1 cellular context compared by ENCODE assay signal in genomic region chr1:59204001-59204400, GRCh38.
TF ChIP-seq lines count a peak whose summit lies in the region.

No MANE protein-coding gene starts in this region.

TF ChIP-seq in HepG2, 621 proteins besides CTCF, POLR2A, EP300 and RAD21 (continued from another document and continues in another):
- TF ChIP-seq, protein P1, sequence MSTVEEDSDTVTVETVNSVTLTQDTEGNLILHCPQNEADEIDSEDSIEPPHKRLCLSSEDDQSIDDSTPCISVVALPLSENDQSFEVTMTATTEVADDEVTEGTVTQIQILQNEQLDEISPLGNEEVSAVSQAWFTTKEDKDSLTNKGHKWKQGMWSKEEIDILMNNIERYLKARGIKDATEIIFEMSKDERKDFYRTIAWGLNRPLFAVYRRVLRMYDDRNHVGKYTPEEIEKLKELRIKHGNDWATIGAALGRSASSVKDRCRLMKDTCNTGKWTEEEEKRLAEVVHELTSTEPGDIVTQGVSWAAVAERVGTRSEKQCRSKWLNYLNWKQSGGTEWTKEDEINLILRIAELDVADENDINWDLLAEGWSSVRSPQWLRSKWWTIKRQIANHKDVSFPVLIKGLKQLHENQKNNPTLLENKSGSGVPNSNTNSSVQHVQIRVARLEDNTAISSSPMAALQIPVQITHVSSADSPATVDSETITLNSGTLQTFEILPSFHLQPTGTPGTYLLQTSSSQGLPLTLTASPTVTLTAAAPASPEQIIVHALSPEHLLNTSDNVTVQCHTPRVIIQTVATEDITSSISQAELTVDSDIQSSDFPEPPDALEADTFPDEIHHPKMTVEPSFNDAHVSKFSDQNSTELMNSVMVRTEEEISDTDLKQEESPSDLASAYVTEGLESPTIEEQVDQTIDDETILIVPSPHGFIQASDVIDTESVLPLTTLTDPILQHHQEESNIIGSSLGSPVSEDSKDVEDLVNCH (CRISPR knock-in tag; IDR thresholded peaks at IDR 0.05), result no peak
- TF ChIP-seq, protein P2, sequence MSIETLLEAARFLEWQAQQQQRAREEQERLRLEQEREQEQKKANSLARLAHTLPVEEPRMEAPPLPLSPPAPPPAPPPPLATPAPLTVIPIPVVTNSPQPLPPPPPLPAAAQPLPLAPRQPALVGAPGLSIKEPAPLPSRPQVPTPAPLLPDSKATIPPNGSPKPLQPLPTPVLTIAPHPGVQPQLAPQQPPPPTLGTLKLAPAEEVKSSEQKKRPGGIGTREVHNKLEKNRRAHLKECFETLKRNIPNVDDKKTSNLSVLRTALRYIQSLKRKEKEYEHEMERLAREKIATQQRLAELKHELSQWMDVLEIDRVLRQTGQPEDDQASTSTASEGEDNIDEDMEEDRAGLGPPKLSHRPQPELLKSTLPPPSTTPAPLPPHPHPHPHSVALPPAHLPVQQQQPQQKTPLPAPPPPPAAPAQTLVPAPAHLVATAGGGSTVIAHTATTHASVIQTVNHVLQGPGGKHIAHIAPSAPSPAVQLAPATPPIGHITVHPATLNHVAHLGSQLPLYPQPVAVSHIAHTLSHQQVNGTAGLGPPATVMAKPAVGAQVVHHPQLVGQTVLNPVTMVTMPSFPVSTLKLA (IDR thresholded peaks at IDR 0.05), result no peak
- TF ChIP-seq, protein P3, sequence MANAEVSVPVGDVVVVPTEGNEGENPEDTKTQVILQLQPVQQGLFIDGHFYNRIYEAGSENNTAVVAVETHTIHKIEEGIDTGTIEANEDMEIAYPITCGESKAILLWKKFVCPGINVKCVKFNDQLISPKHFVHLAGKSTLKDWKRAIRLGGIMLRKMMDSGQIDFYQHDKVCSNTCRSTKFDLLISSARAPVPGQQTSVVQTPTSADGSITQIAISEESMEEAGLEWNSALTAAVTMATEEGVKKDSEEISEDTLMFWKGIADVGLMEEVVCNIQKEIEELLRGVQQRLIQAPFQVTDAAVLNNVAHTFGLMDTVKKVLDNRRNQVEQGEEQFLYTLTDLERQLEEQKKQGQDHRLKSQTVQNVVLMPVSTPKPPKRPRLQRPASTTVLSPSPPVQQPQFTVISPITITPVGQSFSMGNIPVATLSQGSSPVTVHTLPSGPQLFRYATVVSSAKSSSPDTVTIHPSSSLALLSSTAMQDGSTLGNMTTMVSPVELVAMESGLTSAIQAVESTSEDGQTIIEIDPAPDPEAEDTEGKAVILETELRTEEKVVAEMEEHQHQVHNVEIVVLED (CRISPR knock-in tag; IDR thresholded peaks at IDR 0.05; ENCODE audit: borderline replicate concordance), result no peak
- TF ChIP-seq ZNF407 (CRISPR knock-in tag; IDR thresholded peaks at IDR 0.05; ENCODE audit: not compliant biosample characterization) (no peak), SKI (IDR thresholded peaks at IDR 0.05; ENCODE audit: partially characterized antibody) (peak; percentile 77), ZNF441 (CRISPR knock-in tag; IDR thresholded peaks at IDR 0.05; ENCODE audit: borderline replicate concordance) (no peak), TGIF2 (CRISPR knock-in tag; IDR thresholded peaks at IDR 0.05) (no peak), SIN3A (IDR thresholded peaks at IDR 0.05; ENCODE audit: borderline replicate concordance, low read depth, low read length) (no peak), ZNF331 (CRISPR knock-in tag; IDR thresholded peaks at IDR 0.05) (peak; percentile 72; the same call in 1 of the 2 replicates), CEBPG (CRISPR knock-in tag; IDR thresholded peaks at IDR 0.05) (peak; percentile 80), SOX6 (IDR thresholded peaks at IDR 0.05) (no peak), SOX6 (CRISPR knock-in tag; IDR thresholded peaks at IDR 0.05) (peak; percentile 88), ZHX1 (CRISPR knock-in tag; IDR thresholded peaks at IDR 0.05; ENCODE audit: low read depth) (no peak), TOPORS (CRISPR knock-in tag; IDR thresholded peaks at IDR 0.05) (no peak), ATAD3A (CRISPR knock-in tag; IDR thresholded peaks at IDR 0.05) (no peak), ZNF383 (CRISPR knock-in tag; IDR thresholded peaks at IDR 0.05; ENCODE audit: borderline replicate concordance) (no peak), KLF15 (CRISPR knock-in tag; IDR thresholded peaks at IDR 0.05; ENCODE audit: borderline replicate concordance) (no peak), AGO2 (optimal IDR thresholded peaks at IDR 0.05; ENCODE audit: low read depth, low read length) (no peak)
- TF ChIP-seq, protein P4, sequence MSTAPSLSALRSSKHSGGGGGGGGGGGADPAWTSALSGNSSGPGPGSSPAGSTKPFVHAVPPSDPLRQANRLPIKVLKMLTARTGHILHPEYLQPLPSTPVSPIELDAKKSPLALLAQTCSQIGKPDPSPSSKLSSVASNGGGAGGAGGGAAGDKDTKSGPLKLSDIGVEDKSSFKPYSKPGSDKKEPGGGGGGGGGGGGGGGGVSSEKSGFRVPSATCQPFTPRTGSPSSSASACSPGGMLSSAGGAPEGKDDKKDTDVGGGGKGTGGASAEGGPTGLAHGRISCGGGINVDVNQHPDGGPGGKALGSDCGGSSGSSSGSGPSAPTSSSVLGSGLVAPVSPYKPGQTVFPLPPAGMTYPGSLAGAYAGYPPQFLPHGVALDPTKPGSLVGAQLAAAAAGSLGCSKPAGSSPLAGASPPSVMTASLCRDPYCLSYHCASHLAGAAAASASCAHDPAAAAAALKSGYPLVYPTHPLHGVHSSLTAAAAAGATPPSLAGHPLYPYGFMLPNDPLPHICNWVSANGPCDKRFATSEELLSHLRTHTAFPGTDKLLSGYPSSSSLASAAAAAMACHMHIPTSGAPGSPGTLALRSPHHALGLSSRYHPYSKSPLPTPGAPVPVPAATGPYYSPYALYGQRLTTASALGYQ (CRISPR knock-in tag; IDR thresholded peaks at IDR 0.05), result peak; percentile 62; the same call in 1 of the 2 replicates
- TF ChIP-seq, protein P5, sequence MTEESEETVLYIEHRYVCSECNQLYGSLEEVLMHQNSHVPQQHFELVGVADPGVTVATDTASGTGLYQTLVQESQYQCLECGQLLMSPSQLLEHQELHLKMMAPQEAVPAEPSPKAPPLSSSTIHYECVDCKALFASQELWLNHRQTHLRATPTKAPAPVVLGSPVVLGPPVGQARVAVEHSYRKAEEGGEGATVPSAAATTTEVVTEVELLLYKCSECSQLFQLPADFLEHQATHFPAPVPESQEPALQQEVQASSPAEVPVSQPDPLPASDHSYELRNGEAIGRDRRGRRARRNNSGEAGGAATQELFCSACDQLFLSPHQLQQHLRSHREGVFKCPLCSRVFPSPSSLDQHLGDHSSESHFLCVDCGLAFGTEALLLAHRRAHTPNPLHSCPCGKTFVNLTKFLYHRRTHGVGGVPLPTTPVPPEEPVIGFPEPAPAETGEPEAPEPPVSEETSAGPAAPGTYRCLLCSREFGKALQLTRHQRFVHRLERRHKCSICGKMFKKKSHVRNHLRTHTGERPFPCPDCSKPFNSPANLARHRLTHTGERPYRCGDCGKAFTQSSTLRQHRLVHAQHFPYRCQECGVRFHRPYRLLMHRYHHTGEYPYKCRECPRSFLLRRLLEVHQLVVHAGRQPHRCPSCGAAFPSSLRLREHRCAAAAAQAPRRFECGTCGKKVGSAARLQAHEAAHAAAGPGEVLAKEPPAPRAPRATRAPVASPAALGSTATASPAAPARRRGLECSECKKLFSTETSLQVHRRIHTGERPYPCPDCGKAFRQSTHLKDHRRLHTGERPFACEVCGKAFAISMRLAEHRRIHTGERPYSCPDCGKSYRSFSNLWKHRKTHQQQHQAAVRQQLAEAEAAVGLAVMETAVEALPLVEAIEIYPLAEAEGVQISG (CRISPR knock-in tag; IDR thresholded peaks at IDR 0.05), result peak; percentile 66
- TF ChIP-seq, protein P6, sequence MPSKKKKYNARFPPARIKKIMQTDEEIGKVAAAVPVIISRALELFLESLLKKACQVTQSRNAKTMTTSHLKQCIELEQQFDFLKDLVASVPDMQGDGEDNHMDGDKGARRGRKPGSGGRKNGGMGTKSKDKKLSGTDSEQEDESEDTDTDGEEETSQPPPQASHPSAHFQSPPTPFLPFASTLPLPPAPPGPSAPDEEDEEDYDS (CRISPR knock-in tag; IDR thresholded peaks at IDR 0.05), result no peak
- TF ChIP-seq, protein P7, sequence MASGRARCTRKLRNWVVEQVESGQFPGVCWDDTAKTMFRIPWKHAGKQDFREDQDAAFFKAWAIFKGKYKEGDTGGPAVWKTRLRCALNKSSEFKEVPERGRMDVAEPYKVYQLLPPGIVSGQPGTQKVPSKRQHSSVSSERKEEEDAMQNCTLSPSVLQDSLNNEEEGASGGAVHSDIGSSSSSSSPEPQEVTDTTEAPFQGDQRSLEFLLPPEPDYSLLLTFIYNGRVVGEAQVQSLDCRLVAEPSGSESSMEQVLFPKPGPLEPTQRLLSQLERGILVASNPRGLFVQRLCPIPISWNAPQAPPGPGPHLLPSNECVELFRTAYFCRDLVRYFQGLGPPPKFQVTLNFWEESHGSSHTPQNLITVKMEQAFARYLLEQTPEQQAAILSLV (CRISPR knock-in tag; IDR thresholded peaks at IDR 0.05; ENCODE audit: borderline replicate concordance), result no peak
- TF ChIP-seq, protein P8, sequence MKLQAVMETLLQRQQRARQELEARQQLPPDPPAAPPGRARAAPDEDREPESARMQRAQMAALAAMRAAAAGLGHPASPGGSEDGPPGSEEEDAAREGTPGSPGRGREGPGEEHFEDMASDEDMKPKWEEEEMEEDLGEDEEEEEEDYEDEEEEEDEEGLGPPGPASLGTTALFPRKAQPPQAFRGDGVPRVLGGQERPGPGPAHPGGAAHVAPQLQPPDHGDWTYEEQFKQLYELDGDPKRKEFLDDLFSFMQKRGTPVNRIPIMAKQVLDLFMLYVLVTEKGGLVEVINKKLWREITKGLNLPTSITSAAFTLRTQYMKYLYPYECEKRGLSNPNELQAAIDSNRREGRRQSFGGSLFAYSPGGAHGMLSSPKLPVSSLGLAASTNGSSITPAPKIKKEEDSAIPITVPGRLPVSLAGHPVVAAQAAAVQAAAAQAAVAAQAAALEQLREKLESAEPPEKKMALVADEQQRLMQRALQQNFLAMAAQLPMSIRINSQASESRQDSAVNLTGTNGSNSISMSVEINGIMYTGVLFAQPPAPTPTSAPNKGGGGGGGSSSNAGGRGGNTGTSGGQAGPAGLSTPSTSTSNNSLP (IDR thresholded peaks at IDR 0.05; ENCODE audit: low read depth, low read length), result peak; percentile 44; the same call in 1 of the 2 replicates
